18 cellular contexts compared by ENCODE assay signal in genomic region chr11:131912127-131912526, GRCh38.
DNase-seq lines count a peak whose midpoint lies in the region; ATAC-seq and TF ChIP-seq lines count a peak whose summit lies in the region.
"Had no signal": no experiment of that assay in that cellular context is flagged by ENCODE, and none has a peak within 500 bp of the region (broad histone marks: within the 10 kb centered on the region; RNA-seq: fewer than 3 reads in every experiment).

No MANE protein-coding gene starts in this region.

- H3K36me3 Mint-ChIP-seq in progenitor cell of endocrine pancreas (ENCODE audit: insufficient read depth), result no peaks in the 10 kb centered on the region
- H3K36me3 Mint-ChIP-seq: CD4-positive, CD25-positive, alpha-beta regulatory T cell; stimulated activated naive B cell treated with anti-CD40 and anti-IgM and Interleukin-4, amounts not matched to agents 10 μg/mL and 1 μg/mL and 100 μg/mL, for 72 hours had no signal

- peak overlapping the region; percentile 83 for H3K4me3 Mint-ChIP-seq in progenitor cell of endocrine pancreas (ENCODE audit: low read depth)
- H3K4me3 Mint-ChIP-seq: activated T-helper 1 cell treated with anti-CD3 and anti-CD28 coated beads, Interleukin-12 subunit alpha, Interleukin-12 subunit beta, Interleukin-2, Interleukin-4 antibody, amounts not matched to agents 30 ng/mL and 10 ng/mL and 1 ng/mL, durations not matched to agents 14 hours and 24 hours and 36 hours; CD4-positive, CD25-positive, alpha-beta regulatory T cell; stimulated activated naive B cell treated with anti-CD40 and anti-IgM and Interleukin-4, amounts not matched to agents 10 μg/mL and 1 μg/mL and 100 μg/mL, for 72 hours had no signal

- no peaks in the 10 kb centered on the region for H3K9me3 Mint-ChIP-seq in progenitor cell of endocrine pancreas (ENCODE audit: low read depth)
- H3K9me3 Mint-ChIP-seq: activated T-helper 1 cell treated with anti-CD3 and anti-CD28 coated beads, Interleukin-12 subunit alpha, Interleukin-12 subunit beta, Interleukin-2, Interleukin-4 antibody, amounts not matched to agents 30 ng/mL and 10 ng/mL and 1 ng/mL, durations not matched to agents 14 hours and 24 hours and 36 hours had no signal

- H2AFZ ChIP-seq in GM23248, result no peak overlapping the region

- H3K27me3 ChIP-seq in GM23248 (replicated peaks; ENCODE audit: insufficient read depth), result no peaks in the 10 kb centered on the region

- H3K4me1 ChIP-seq in GM23248 (ENCODE audit: insufficient read depth), result peaks cover 19% of the 10 kb centered on the region
- H3K4me1 ChIP-seq: colonic mucosa had no signal

- H3K4me1 Mint-ChIP-seq in progenitor cell of endocrine pancreas (ENCODE audit: low read depth), result peaks cover 4% of the 10 kb centered on the region
- H3K4me1 Mint-ChIP-seq: CD4-positive, CD25-positive, alpha-beta regulatory T cell; naive thymus-derived CD4-positive, alpha-beta T cell; stimulated activated naive B cell treated with anti-CD40 and anti-IgM and Interleukin-4, amounts not matched to agents 10 μg/mL and 1 μg/mL and 100 μg/mL, for 72 hours had no signal

- peaks cover 11% of the 10 kb centered on the region for H3F3A ChIP-seq in GM23248 (ENCODE audit: insufficient read depth)

- H3K27ac Mint-ChIP-seq in progenitor cell of endocrine pancreas, result no peak overlapping the region
- H3K27ac Mint-ChIP-seq: activated T-helper 1 cell treated with anti-CD3 and anti-CD28 coated beads, Interleukin-12 subunit alpha, Interleukin-12 subunit beta, Interleukin-2, Interleukin-4 antibody, amounts not matched to agents 30 ng/mL and 10 ng/mL and 1 ng/mL, durations not matched to agents 14 hours and 24 hours and 36 hours; CD4-positive, CD25-positive, alpha-beta regulatory T cell; naive thymus-derived CD4-positive, alpha-beta T cell; stimulated activated naive B cell treated with anti-CD40 and anti-IgM and Interleukin-4, amounts not matched to agents 10 μg/mL and 1 μg/mL and 100 μg/mL, for 72 hours had no signal

- in situ Hi-C loops in GM23248 (cut with MboI), result no loop called here

- H3K9ac ChIP-seq in GM23248, result no peak overlapping the region

- TF ChIP-seq CTCF in WI38 (IDR thresholded peaks at IDR 0.05; ENCODE audit: low read depth, low read length) (no peak), foreskin fibroblast (IDR thresholded peaks at IDR 0.05; ENCODE audit: low read depth, low read length) (no peak), progenitor cell of endocrine pancreas (IDR thresholded peaks at IDR 0.05; ENCODE audit: unreplicated experiment) (no peak)

- H3K4me2 ChIP-seq in GM23248 (ENCODE audit: unreplicated experiment), result peak overlapping the region; percentile 95

- DNase-seq in GM23248 (no peak), foreskin fibroblast (peak in 1 of 2 donors; percentile 25), progenitor cell of endocrine pancreas (ENCODE audit: low spot score, unreplicated experiment) (no peak), NCI-H146 (lab: John Stamatoyannopoulos, UW) (no peak), NCI-H446 (lab: John Stamatoyannopoulos, UW) (no peak)
- DNase-seq: activated CD4-positive, alpha-beta T cell treated with anti-CD3 and anti-CD28 coated beads, Interleukin-2, amount 50 U/mL, for 4 hours; CD4-positive, CD25-positive, alpha-beta regulatory T cell; colonic mucosa; DND-41; esophagus squamous epithelium; naive thymus-derived CD4-positive, alpha-beta T cell; OCI-M1; stimulated activated naive B cell treated with anti-CD40 and anti-IgM and Interleukin-4, amounts not matched to agents 10 μg/mL and 1 μg/mL and 100 μg/mL, for 72 hours had no signal

- no peaks in the 10 kb centered on the region for H3K9me3 ChIP-seq in GM23248 (ENCODE audit: low read depth)
- H3K9me3 ChIP-seq: colonic mucosa, esophagus squamous epithelium had no signal

- no peak overlapping the region for H3K27ac ChIP-seq in GM23248
- H3K27ac ChIP-seq: colonic mucosa, SK-N-MC had no signal

- 95 to 100% methylated on average over 7 of the region's 7 CpGs for WGBS in GM23248 (ENCODE audit: low coverage in 1 of 2, low lambda C conversion rate in 2 of 2, missing lambda C conversion rate in 2 of 2), 2 experiments

- no peaks in the 10 kb centered on the region for H3K9me2 ChIP-seq in GM23248 (ENCODE audit: insufficient read depth)

- H3K27me3 Mint-ChIP-seq in progenitor cell of endocrine pancreas, result peaks cover 68% of the 10 kb centered on the region

- no peak for ATAC-seq in GM21528 (IDR thresholded peaks at IDR 0.05; ENCODE audit: low FRiP score, unreplicated experiment)
- ATAC-seq: K562; naive thymus-derived CD4-positive, alpha-beta T cell; stimulated activated naive B cell treated with anti-CD40 and anti-IgM and Interleukin-4, amounts not matched to agents 10 μg/mL and 1 μg/mL and 100 μg/mL, for 72 hours had no signal

- H3K79me2 ChIP-seq in GM23248 (ENCODE audit: insufficient read depth), result peaks cover 69% of the 10 kb centered on the region

- H3K36me3 ChIP-seq in GM23248 (ENCODE audit: low read depth), result no peaks in the 10 kb centered on the region
- H3K36me3 ChIP-seq: colonic mucosa, esophagus squamous epithelium had no signal

- peak overlapping the region; percentile 95 for H3K4me3 ChIP-seq in GM23248
- peak overlapping the region; percentile 93 for H3K4me3 ChIP-seq in WI38 (ENCODE audit: low read depth, low read length)
- peak overlapping the region; percentile 82 to 84 for H3K4me3 ChIP-seq in foreskin fibroblast (ENCODE audit: low read depth in 1 of 2, low read length in 2 of 2)
- H3K4me3 ChIP-seq: K562, SK-N-MC had no signal

- H4K20me1 ChIP-seq in GM23248 (ENCODE audit: insufficient read depth), result no peaks in the 10 kb centered on the region
